Comparison of ENCODE assay signal across 7 cellular contexts in genomic region chr11:132278801-132279574, GRCh38.
A peak's percentile ranks its signal among the peaks of the same experiment; 100 is the strongest.
DNase-seq lines count a peak whose midpoint lies in the region; TF ChIP-seq lines count a peak whose summit lies in the region.

No MANE protein-coding gene starts in this region.

- H3K4me3 Mint-ChIP-seq in osteocyte (ENCODE audit: unreplicated experiment): no peak overlapping the region

- TF ChIP-seq POLR2A in NB4 (IDR thresholded peaks at IDR 0.05; ENCODE audit: extremely low read depth, insufficient read length): no peak

- H3K4me3 ChIP-seq in NB4 (ENCODE audit: low read depth, low read length) (no peak overlapping the region), cardiac fibroblast (replicated peaks in 1 of 2; ENCODE audit: low read depth in 2 of 2, low read length in 2 of 2) (no peak overlapping the region)

- in situ Hi-C loops in GM13976 (cut with MboI; ENCODE audit: low sequenced_read_pairs, unreplicated experiment): no loop called here

- H3K27me3 Mint-ChIP-seq in osteocyte (ENCODE audit: unreplicated experiment): no peaks in the 10 kb centered on the region

- H3K9me3 Mint-ChIP-seq in osteocyte (ENCODE audit: unreplicated experiment): no peaks in the 10 kb centered on the region

- H3K4me1 Mint-ChIP-seq in osteocyte (ENCODE audit: unreplicated experiment): peaks cover 11% of the 10 kb centered on the region

- peak; percentile 41 for DNase-seq in GM13976 (ENCODE audit: low spot score)
- peak; percentile 37 for DNase-seq in NB4 (ENCODE audit: low read depth)
- DNase-seq in cardiac fibroblast (ENCODE audit: low read depth in 2 of 2): peak; percentile 20 to 43
- no peak for DNase-seq in osteocyte (ENCODE audit: extremely low spot score, unreplicated experiment)
- DNase-seq in stimulated activated CD4-positive, alpha-beta T cell treated with anti-CD3 and anti-CD28 coated beads, Interleukin-4, amount 100 ng/mL, for 24 hours: no peak
- no peak for DNase-seq in mucosa of gallbladder (ENCODE audit: low spot score)
- DNase-seq in NCI-H2029 treated with DMSO at 0.1 percent for 48 hours (lab: John Stamatoyannopoulos, UW): no peak

- H3K27ac Mint-ChIP-seq in osteocyte (ENCODE audit: unreplicated experiment): no peak overlapping the region

- no peaks in the 10 kb centered on the region for H3K36me3 Mint-ChIP-seq in osteocyte (ENCODE audit: unreplicated experiment)

- TF ChIP-seq CTCF in GM13976 (IDR thresholded peaks at IDR 0.05; ENCODE audit: borderline replicate concordance, control extremely low read depth, extremely low read depth, insufficient read depth, missing control alignments) (no peak), NB4 (IDR thresholded peaks at IDR 0.05; ENCODE audit: low read depth, low read length) (peak; percentile 62), cardiac fibroblast (IDR thresholded peaks at IDR 0.05; ENCODE audit: low read depth, low read length) (peak; percentile 45), osteocyte (IDR thresholded peaks at IDR 0.05) (peak; percentile 63)

Comparison
In these comparisons a context has a peak if more than half of its experiments do, and no peak if none do; other contexts are left out.
1. DNase-seq: peak in GM13976 (single experiment), NB4 (single experiment) and cardiac fibroblast (2 of 2); none in osteocyte (single experiment), stimulated activated CD4-positive, alpha-beta T cell treated with anti-CD3 and anti-CD28 coated beads, Interleukin-4, amount 100 ng/mL, for 24 hours (single experiment), mucosa of gallbladder (single experiment) and NCI-H2029 treated with DMSO at 0.1 percent for 48 hours (single experiment).